18 cellular contexts compared by ENCODE assay signal in genomic region chr10:14613570-14613918, GRCh38.
"Had no signal": no experiment of that assay in that cellular context is flagged by ENCODE, and none has a peak within 500 bp of the region (broad histone marks: within the 10 kb centered on the region; RNA-seq: fewer than 3 reads in every experiment).

No MANE protein-coding gene starts in this region.

- H3K27me3 Mint-ChIP-seq: activated naive CD8-positive, alpha-beta T cell treated with anti-CD3 and anti-CD28 coated beads, Interleukin-2, amount 10 ng/mL, durations not matched to agents 7 days and 5 days; stimulated activated naive CD8-positive, alpha-beta T cell treated with anti-CD3 and anti-CD28 coated beads, Interleukin-15, amount 100 ng/mL, for 72 hours; type B pancreatic cell had no signal

- H3K4me3 Mint-ChIP-seq: activated naive CD8-positive, alpha-beta T cell treated with anti-CD3 and anti-CD28 coated beads, Interleukin-2, amount 10 ng/mL, durations not matched to agents 7 days and 5 days; activated T-helper 1 cell treated with anti-CD3 and anti-CD28 coated beads, Interleukin-12 subunit alpha, Interleukin-12 subunit beta, Interleukin-2, Interleukin-4 antibody, amounts not matched to agents 30 ng/mL and 10 ng/mL and 1 ng/mL, durations not matched to agents 14 hours and 24 hours and 36 hours; brain; natural killer cell; stimulated activated naive CD8-positive, alpha-beta T cell treated with anti-CD3 and anti-CD28 coated beads, Interleukin-15, amount 100 ng/mL, for 72 hours; type B pancreatic cell had no signal

- H3K27me3 ChIP-seq: dorsolateral prefrontal cortex had no signal

- H3K27ac Mint-ChIP-seq: activated naive CD8-positive, alpha-beta T cell treated with anti-CD3 and anti-CD28 coated beads, Interleukin-2, amount 10 ng/mL, durations not matched to agents 7 days and 5 days; activated T-helper 1 cell treated with anti-CD3 and anti-CD28 coated beads, Interleukin-12 subunit alpha, Interleukin-12 subunit beta, Interleukin-2, Interleukin-4 antibody, amounts not matched to agents 30 ng/mL and 10 ng/mL and 1 ng/mL, durations not matched to agents 14 hours and 24 hours and 36 hours; brain; natural killer cell; stimulated activated naive CD8-positive, alpha-beta T cell treated with anti-CD3 and anti-CD28 coated beads, Interleukin-15, amount 100 ng/mL, for 72 hours; type B pancreatic cell had no signal

- H3K4me3 ChIP-seq: dorsolateral prefrontal cortex had no signal

- H3K36me3 Mint-ChIP-seq: brain, natural killer cell, type B pancreatic cell had no signal

- H3K9me3 Mint-ChIP-seq: activated naive CD8-positive, alpha-beta T cell treated with anti-CD3 and anti-CD28 coated beads, Interleukin-2, amount 10 ng/mL, durations not matched to agents 7 days and 5 days; brain; natural killer cell; stimulated activated naive CD8-positive, alpha-beta T cell treated with anti-CD3 and anti-CD28 coated beads, Interleukin-15, amount 100 ng/mL, for 72 hours; type B pancreatic cell had no signal

- DNase-seq: activated CD4-positive, alpha-beta T cell treated with anti-CD3 and anti-CD28 coated beads, Interleukin-2, amount 50 U/mL, for 1 hour; activated CD8-positive, alpha-beta memory T cell treated with anti-CD3 and anti-CD28 coated beads for 24 hours; activated naive CD4-positive, alpha-beta T cell; activated naive CD8-positive, alpha-beta T cell treated with anti-CD3 and anti-CD28 coated beads, Interleukin-2, amount 10 ng/mL, durations not matched to agents 7 days and 5 days; amygdala; caudate nucleus; dorsolateral prefrontal cortex; left ventricle myocardium superior; natural killer cell; retina; stimulated activated CD4-positive, alpha-beta T cell treated with anti-CD3 and anti-CD28 coated beads, Interleukin-12 subunit alpha, Interleukin-12 subunit beta, amount 100 ng/mL, for 4 hours; stimulated activated CD4-positive, alpha-beta T cell treated with anti-CD3 and anti-CD28 coated beads, Interleukin-1b, Interleukin-23, amount 100 ng/mL, for 48 hours; stimulated activated naive CD8-positive, alpha-beta T cell treated with anti-CD3 and anti-CD28 coated beads, Interleukin-15, amount 100 ng/mL, for 72 hours; T-helper 1 cell; T-helper 9 cell had no signal

- ATAC-seq: left ventricle myocardium superior; natural killer cell; stimulated activated naive CD8-positive, alpha-beta T cell treated with anti-CD3 and anti-CD28 coated beads, Interleukin-15, amount 100 ng/mL, for 72 hours had no signal
